In the genomic region with DNA sequence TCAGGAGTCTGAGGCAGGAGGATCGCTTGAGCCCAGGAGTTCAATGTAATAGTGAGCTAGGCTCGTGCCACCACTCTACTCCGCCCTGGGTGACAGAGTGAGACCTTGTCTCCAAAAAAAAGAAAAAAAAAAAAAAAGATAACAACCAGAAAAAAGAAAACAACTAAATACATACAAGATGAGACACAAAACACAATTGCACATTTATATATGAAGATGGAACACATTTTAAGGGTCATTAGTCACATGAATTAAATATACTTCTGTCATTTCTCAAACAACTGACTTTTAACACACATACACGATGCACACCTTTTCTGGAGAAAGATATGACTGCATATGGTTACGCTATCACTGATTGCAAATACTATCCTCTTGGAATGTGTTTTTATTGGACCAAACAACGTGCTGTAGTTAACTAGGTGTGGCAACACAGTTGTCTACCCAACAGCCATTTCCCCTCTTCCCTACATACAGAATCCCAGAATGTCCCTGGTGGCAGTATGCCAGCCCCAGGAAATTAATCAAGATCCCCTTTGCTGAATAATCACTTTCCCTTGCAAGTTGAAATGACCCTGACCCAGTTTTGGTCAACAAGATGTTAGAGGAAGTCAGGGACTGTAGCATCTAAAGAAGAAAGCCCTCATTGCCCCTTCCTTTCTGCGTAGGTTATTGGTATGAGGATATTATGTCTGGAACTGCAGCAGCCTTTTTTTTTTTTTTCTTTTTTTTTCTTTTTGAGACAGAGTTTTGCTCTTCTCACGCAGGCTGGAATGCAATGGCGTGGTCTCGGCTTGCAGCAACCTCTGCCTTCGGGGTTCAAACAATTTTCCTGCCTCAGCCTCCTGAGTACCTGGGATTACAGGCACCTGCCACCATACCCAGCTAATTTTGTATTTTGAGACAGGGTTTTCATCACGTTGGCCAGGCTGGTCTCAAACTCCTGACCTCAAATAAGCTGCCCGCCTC, we compare ENCODE assay signal across 1 cellular context.
TF ChIP-seq lines count a peak whose summit lies in the region.

No MANE protein-coding gene starts in this region.

TF ChIP-seq in PFSK-1, 5 proteins besides CTCF, POLR2A, EP300 and RAD21:
- TF ChIP-seq, protein P1, sequence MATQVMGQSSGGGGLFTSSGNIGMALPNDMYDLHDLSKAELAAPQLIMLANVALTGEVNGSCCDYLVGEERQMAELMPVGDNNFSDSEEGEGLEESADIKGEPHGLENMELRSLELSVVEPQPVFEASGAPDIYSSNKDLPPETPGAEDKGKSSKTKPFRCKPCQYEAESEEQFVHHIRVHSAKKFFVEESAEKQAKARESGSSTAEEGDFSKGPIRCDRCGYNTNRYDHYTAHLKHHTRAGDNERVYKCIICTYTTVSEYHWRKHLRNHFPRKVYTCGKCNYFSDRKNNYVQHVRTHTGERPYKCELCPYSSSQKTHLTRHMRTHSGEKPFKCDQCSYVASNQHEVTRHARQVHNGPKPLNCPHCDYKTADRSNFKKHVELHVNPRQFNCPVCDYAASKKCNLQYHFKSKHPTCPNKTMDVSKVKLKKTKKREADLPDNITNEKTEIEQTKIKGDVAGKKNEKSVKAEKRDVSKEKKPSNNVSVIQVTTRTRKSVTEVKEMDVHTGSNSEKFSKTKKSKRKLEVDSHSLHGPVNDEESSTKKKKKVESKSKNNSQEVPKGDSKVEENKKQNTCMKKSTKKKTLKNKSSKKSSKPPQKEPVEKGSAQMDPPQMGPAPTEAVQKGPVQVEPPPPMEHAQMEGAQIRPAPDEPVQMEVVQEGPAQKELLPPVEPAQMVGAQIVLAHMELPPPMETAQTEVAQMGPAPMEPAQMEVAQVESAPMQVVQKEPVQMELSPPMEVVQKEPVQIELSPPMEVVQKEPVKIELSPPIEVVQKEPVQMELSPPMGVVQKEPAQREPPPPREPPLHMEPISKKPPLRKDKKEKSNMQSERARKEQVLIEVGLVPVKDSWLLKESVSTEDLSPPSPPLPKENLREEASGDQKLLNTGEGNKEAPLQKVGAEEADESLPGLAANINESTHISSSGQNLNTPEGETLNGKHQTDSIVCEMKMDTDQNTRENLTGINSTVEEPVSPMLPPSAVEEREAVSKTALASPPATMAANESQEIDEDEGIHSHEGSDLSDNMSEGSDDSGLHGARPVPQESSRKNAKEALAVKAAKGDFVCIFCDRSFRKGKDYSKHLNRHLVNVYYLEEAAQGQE (IDR thresholded peaks at IDR 0.05; ENCODE audit: insufficient read depth in 1 of 2, low read depth in 2 of 2, low read length in 2 of 2): no peak
- TF ChIP-seq SIN3A (IDR thresholded peaks at IDR 0.05; ENCODE audit: borderline replicate concordance, insufficient read depth, low read length) (0 out of 2 replicates have a peak, but pooled peaks have one; percentile 14), TAF1 (IDR thresholded peaks at IDR 0.05; ENCODE audit: borderline replicate concordance, insufficient read depth, low read length) (no peak), POLR2AphosphoS5 (IDR thresholded peaks at IDR 0.05; ENCODE audit: low read depth, low read length) (no peak)
